22 cellular contexts compared by ENCODE assay signal in genomic region chr6:20722442-20722841, GRCh38.
DNase-seq lines count a peak whose midpoint lies in the region; ATAC-seq, FAIRE-seq and TF ChIP-seq lines count a peak whose summit lies in the region.
"Had no signal": no experiment of that assay in that cellular context is flagged by ENCODE, and none has a peak within 500 bp of the region (broad histone marks: within the 10 kb centered on the region; RNA-seq: fewer than 3 reads in every experiment).

No MANE protein-coding gene starts in this region.

- H3K4me2 ChIP-seq in OCI-LY3 (ENCODE audit: low read length), result peak overlapping the region; percentile 56

- peak overlapping the region; percentile 18 for H3K4me3 ChIP-seq in OCI-LY3 (ENCODE audit: low read length)
- no peak overlapping the region for H3K4me3 ChIP-seq in kidney (ENCODE audit: low read length in 2 of 2)
- H3K4me3 ChIP-seq: SJSA1 had no signal

- no peaks in the 10 kb centered on the region for H3K79me2 ChIP-seq in OCI-LY3 (ENCODE audit: low read length)

- TF ChIP-seq CTCF in OCI-LY3 (IDR thresholded peaks at IDR 0.05; ENCODE audit: low read depth, low read length) (no peak), kidney (IDR thresholded peaks at IDR 0.05; ENCODE audit: borderline replicate concordance, extremely low read depth, insufficient read depth) (no peak)

- FAIRE-seq in kidney (lab: Jason Lieb, UNC), result no peak

- intact Hi-C loops in kidney (cut with DNase I), result no loop called here

- H2AFZ ChIP-seq in OCI-LY3 (ENCODE audit: low read depth, low read length), result no peak overlapping the region

- H3K27ac ChIP-seq in OCI-LY3 (ENCODE audit: low read length) (no peak overlapping the region; the same call in 1 of the 2 replicates), kidney (ENCODE audit: low read depth in 2 of 2, low read length in 2 of 2) (no peak overlapping the region)
- H3K27ac ChIP-seq: C4-2B, neutrophil, SJSA1 had no signal

- no peak for DNase-seq in kidney
- no peak for DNase-seq in NCI-H2107 (lab: John Stamatoyannopoulos, UW)
- no peak for DNase-seq in DMS153 treated with DMSO at 0.1 percent for 48 hours (lab: John Stamatoyannopoulos, UW; ENCODE audit: unreplicated experiment)
- no peak for DNase-seq in ureter (ENCODE audit: low spot score)
- DNase-seq: ACHN; activated CD8-positive, alpha-beta memory T cell treated with anti-CD3 and anti-CD28 coated beads for 24 hours; activated naive CD8-positive, alpha-beta T cell treated with anti-CD3 and anti-CD28 coated beads, Interleukin-2, amount 10 ng/mL, durations not matched to agents 7 days and 5 days; DMS 273 treated with DMSO at 0.1 percent for 48 hours; GDM1; head of caudate nucleus; HFFc6; IMR-90; NCI-H2227 treated with DMSO at 0.1 percent for 48 hours; retina; stimulated activated CD4-positive, alpha-beta T cell treated with anti-CD3 and anti-CD28 coated beads, Interleukin-12 subunit alpha, Interleukin-12 subunit beta, amount 100 ng/mL, for 4 hours had no signal

- H3K9ac ChIP-seq in OCI-LY3 (ENCODE audit: low read length), result no peak overlapping the region
- no peak overlapping the region for H3K9ac ChIP-seq in kidney (ENCODE audit: low read length in 2 of 2)

- no peaks in the 10 kb centered on the region for H4K20me1 ChIP-seq in OCI-LY3 (ENCODE audit: insufficient read depth, low read length)

- H3K9me3 ChIP-seq in OCI-LY3 (ENCODE audit: insufficient read depth, low read length), result no peaks in the 10 kb centered on the region
- no peaks in the 10 kb centered on the region for H3K9me3 ChIP-seq in kidney (ENCODE audit: control insufficient read depth in 1 of 2, low read length in 2 of 2)
- H3K9me3 ChIP-seq: neutrophil, SJSA1 had no signal

- ATAC-seq in GM18502 (IDR thresholded peaks at IDR 0.05; ENCODE audit: poor library complexity, unreplicated experiment) (peak; percentile 64), GM21381 (IDR thresholded peaks at IDR 0.05; ENCODE audit: unreplicated experiment) (peak; percentile 60), HG02759 (IDR thresholded peaks at IDR 0.05; ENCODE audit: unreplicated experiment) (peak; percentile 54)

- peaks cover 65% of the 10 kb centered on the region for H3K4me1 ChIP-seq in OCI-LY3 (ENCODE audit: low read length)
- no peaks in the 10 kb centered on the region for H3K4me1 ChIP-seq in kidney (ENCODE audit: control insufficient read depth in 1 of 2, insufficient read depth in 1 of 2, low read depth in 1 of 2, low read length in 2 of 2)
- H3K4me1 ChIP-seq: SJSA1 had no signal

- H3K36me3 ChIP-seq in OCI-LY3 (replicated peaks; ENCODE audit: low read depth, low read length) (no peaks in the 10 kb centered on the region), kidney (ENCODE audit: control insufficient read depth in 1 of 2, insufficient read depth in 2 of 2, low read length in 2 of 2) (no peaks in the 10 kb centered on the region)
- H3K36me3 ChIP-seq: neutrophil, SJSA1 had no signal

- no peaks in the 10 kb centered on the region for H3K27me3 ChIP-seq in OCI-LY3 (ENCODE audit: low read depth, low read length)
- H3K27me3 ChIP-seq: neutrophil, SJSA1 had no signal
